18 cellular contexts compared by ENCODE assay signal in genomic region chr1:15008783-15009709, GRCh38.
DNase-seq lines count a peak whose midpoint lies in the region; ATAC-seq and TF ChIP-seq lines count a peak whose summit lies in the region.
"Had no signal": no experiment of that assay in that cellular context is flagged by ENCODE, and none has a peak within 500 bp of the region (broad histone marks: within the 10 kb centered on the region; RNA-seq: fewer than 3 reads in every experiment).

No MANE protein-coding gene starts in this region.

- H3K4me3 Mint-ChIP-seq in brain, result no peak overlapping the region
- no peak overlapping the region for H3K4me3 Mint-ChIP-seq in CD4-positive, alpha-beta T cell
- H3K4me3 Mint-ChIP-seq: activated CD4-positive, alpha-beta T cell treated with anti-CD3 and anti-CD28 coated beads, Interleukin-2, amount 10 ng/mL, durations not matched to agents 24 days and 14 days had no signal

- H3K4me3 ChIP-seq in BE2C (ENCODE audit: low read depth, low read length), result no peak overlapping the region
- H3K4me3 ChIP-seq: dorsolateral prefrontal cortex, GM12878, psoas muscle, tibial artery had no signal

- H3K4me1 ChIP-seq in BE2C, result no peaks in the 10 kb centered on the region
- H3K4me1 ChIP-seq: psoas muscle had no signal

- DNase-seq in NCI-H1694 (lab: John Stamatoyannopoulos, UW) (peak; percentile 30), left lobe of liver (ENCODE audit: low spot score) (no peak), sciatic nerve (ENCODE audit: low spot score) (no peak), NOMO-1 treated with dmso at 0.1 percent for 144 hours (lab: John Stamatoyannopoulos, UW; ENCODE audit: unreplicated experiment) (no peak), BE2C (no peak)
- DNase-seq in CD4-positive, alpha-beta T cell, result no peak
- DNase-seq: activated CD4-positive, alpha-beta T cell treated with anti-CD3 and anti-CD28 coated beads, Interleukin-2, amount 10 ng/mL, durations not matched to agents 24 days and 14 days; dorsolateral prefrontal cortex; NCI-H1048; psoas muscle; SIG-M5; stimulated activated CD4-positive, alpha-beta T cell treated with anti-CD3 and anti-CD28 coated beads, Interleukin-2, amount 100 ng/mL, for 24 hours; stimulated activated CD8-positive, alpha-beta memory T cell treated with anti-CD3 and anti-CD28 coated beads, Interleukin-4, amount 100 ng/mL, for 48 hours; tibial artery had no signal

- peak; percentile 50 for ATAC-seq in left lobe of liver
- peak; percentile 53 for ATAC-seq in sciatic nerve
- no peak for ATAC-seq in CD4-positive, alpha-beta T cell (ENCODE audit: poor library complexity)
- ATAC-seq in HG03520 (IDR thresholded peaks at IDR 0.05; ENCODE audit: unreplicated experiment), result no peak
- ATAC-seq: GM12878, psoas muscle had no signal

- no peaks in the 10 kb centered on the region for H3K9me3 ChIP-seq in BE2C
- no peaks in the 10 kb centered on the region for H3K9me3 ChIP-seq in CD4-positive, alpha-beta T cell (ENCODE audit: control insufficient read depth, low read length)

- CTCF ChIA-PET in CD4-positive, alpha-beta T cell (lab: Charles Lee), result no interaction called here

- peaks cover 0 to 21% (median 12%) of the 10 kb centered on the region in 5 experiments for H3K9me3 Mint-ChIP-seq in brain
- no peaks in the 10 kb centered on the region for H3K9me3 Mint-ChIP-seq in CD4-positive, alpha-beta T cell
- H3K9me3 Mint-ChIP-seq: activated CD4-positive, alpha-beta T cell treated with anti-CD3 and anti-CD28 coated beads, Interleukin-2, amount 10 ng/mL, durations not matched to agents 24 days and 14 days had no signal

- H3K27me3 ChIP-seq in BE2C, result no peaks in the 10 kb centered on the region
- H3K27me3 ChIP-seq in CD4-positive, alpha-beta T cell (ENCODE audit: control insufficient read depth, insufficient read depth, low read length), result no peaks in the 10 kb centered on the region
- H3K27me3 ChIP-seq: dorsolateral prefrontal cortex, tibial artery had no signal

- H3K27ac Mint-ChIP-seq in brain, result peak overlapping the region in 4 of 5 experiments; percentile 30 to 58 (median 50)
- H3K27ac Mint-ChIP-seq in CD4-positive, alpha-beta T cell, result no peak overlapping the region
- H3K27ac Mint-ChIP-seq: activated CD4-positive, alpha-beta T cell treated with anti-CD3 and anti-CD28 coated beads, Interleukin-2, amount 10 ng/mL, durations not matched to agents 24 days and 14 days had no signal

- peaks cover 19% of the 10 kb centered on the region for H3K36me3 Mint-ChIP-seq in brain
- H3K36me3 Mint-ChIP-seq in CD4-positive, alpha-beta T cell (ENCODE audit: low read depth), result no peaks in the 10 kb centered on the region

- intact Hi-C loops in sciatic nerve (cut with DNase I), result no loop called here
- intact Hi-C loops in CD4-positive, alpha-beta T cell (cut with DNase I, micrococcal nuclease), result no loop called here

- no peak for TF ChIP-seq CTCF in brain (conservative IDR thresholded peaks at IDR 0.05)
- TF ChIP-seq CTCF in BE2C (IDR thresholded peaks at IDR 0.05; ENCODE audit: low read depth, low read length), result no peak
- no peak for TF ChIP-seq CTCF in CD4-positive, alpha-beta T cell (IDR thresholded peaks at IDR 0.05)

- H3K27ac ChIP-seq in CD4-positive, alpha-beta T cell (ENCODE audit: low read depth, low read length), result no peak overlapping the region
- H3K27ac ChIP-seq: C4-2B, psoas muscle had no signal

- H3K36me3 ChIP-seq in BE2C, result no peaks in the 10 kb centered on the region
- H3K36me3 ChIP-seq: tibial artery had no signal

- H3K4me1 Mint-ChIP-seq in brain, result peaks cover 29% of the 10 kb centered on the region
- no peaks in the 10 kb centered on the region for H3K4me1 Mint-ChIP-seq in CD4-positive, alpha-beta T cell (ENCODE audit: low read depth)
- H3K4me1 Mint-ChIP-seq: activated CD4-positive, alpha-beta T cell treated with anti-CD3 and anti-CD28 coated beads, Interleukin-2, amount 10 ng/mL, durations not matched to agents 24 days and 14 days had no signal

- H3K27me3 Mint-ChIP-seq in brain, result peaks cover 3% of the 10 kb centered on the region
- no peaks in the 10 kb centered on the region for H3K27me3 Mint-ChIP-seq in CD4-positive, alpha-beta T cell
- H3K27me3 Mint-ChIP-seq: activated CD4-positive, alpha-beta T cell treated with anti-CD3 and anti-CD28 coated beads, Interleukin-2, amount 10 ng/mL, durations not matched to agents 24 days and 14 days had no signal

- POLR2A ChIA-PET in CD4-positive, alpha-beta T cell (lab: Charles Lee), result no interaction called here

Comparison
In these comparisons a context has a peak if more than half of its experiments do, and no peak if none do; other contexts are left out.
1. ATAC-seq: peak in left lobe of liver (single experiment) and sciatic nerve (single experiment); none in CD4-positive, alpha-beta T cell (single experiment) and HG03520 (single experiment).